31 cellular contexts compared by ENCODE assay signal in the genomic region with DNA sequence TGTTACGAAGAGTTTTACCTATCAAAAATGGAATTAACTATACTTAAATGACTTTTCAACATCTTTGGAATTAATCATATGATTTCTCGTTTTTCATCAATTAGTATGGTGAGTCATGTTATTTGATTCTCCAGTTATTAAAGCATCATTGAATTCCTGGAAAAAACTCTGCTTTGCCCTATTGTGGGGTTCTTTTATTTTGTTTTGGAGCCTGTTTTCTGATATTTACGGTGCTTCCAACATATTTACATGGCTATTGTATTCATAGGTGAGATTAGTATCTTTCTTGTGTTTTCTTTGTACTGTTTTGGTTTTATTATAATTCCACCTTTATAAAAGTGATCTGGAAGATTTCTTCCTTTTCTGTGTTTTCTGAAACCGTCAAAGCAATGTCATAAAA.
DNase-seq lines count a peak whose midpoint lies in the region; ATAC-seq, FAIRE-seq and TF ChIP-seq lines count a peak whose summit lies in the region.
"Had no signal": no experiment of that assay in that cellular context is flagged by ENCODE, and none has a peak within 500 bp of the region (broad histone marks: within the 10 kb centered on the region; RNA-seq: fewer than 3 reads in every experiment).

No MANE protein-coding gene starts in this region.

- no peak overlapping the region for H2AK5ac ChIP-seq in H1 (ENCODE audit: low read depth, low read length)

- ATAC-seq in HepG2 (no peak), right lobe of liver (no peak)
- ATAC-seq: A549; CD8-positive, alpha-beta T cell had no signal

- H4K20me1 ChIP-seq in HepG2 (ENCODE audit: insufficient read depth, low read length) (no peaks in the 10 kb centered on the region), H1 (replicated peaks in 1 of 2; ENCODE audit: control insufficient read depth in 1 of 2, insufficient read depth in 2 of 2, low read length in 2 of 2) (no peaks in the 10 kb centered on the region)
- H4K20me1 ChIP-seq: BLaER1; BLaER1 treated with 17β-estradiol and CSF1 and Interleukin-3, amounts not matched to agents 10 nM and 100 nM had no signal

- no peak overlapping the region for H3K27ac ChIP-seq in HepG2 (ENCODE audit: extremely low read length, insufficient read depth, low read length)
- H3K27ac ChIP-seq in right lobe of liver: no peak overlapping the region
- H3K27ac ChIP-seq in H1 (ENCODE audit: low read depth, low read length): no peak overlapping the region
- H3K27ac ChIP-seq: 22Rv1; A549; BLaER1; BLaER1 treated with 17β-estradiol and CSF1 and Interleukin-3, amounts not matched to agents 10 nM and 100 nM; C4-2B had no signal

- H3K27me3 ChIP-seq in HepG2 (ENCODE audit: control insufficient read depth in 1 of 2, insufficient read depth in 2 of 2, low read length in 2 of 2) (no peaks in the 10 kb centered on the region), right lobe of liver (no peaks in the 10 kb centered on the region), H1 (replicated peaks in 1 of 4; ENCODE audit: control insufficient read depth in 3 of 4, extremely low read depth in 1 of 4, insufficient read depth in 3 of 4, low read length in 3 of 4) (peaks cover 0 to 10% (median 3%) of the 10 kb centered on the region in 4 experiments; a peak in 3 of 7 replicates)
- H3K27me3 ChIP-seq: BE2C; BLaER1; BLaER1 treated with 17β-estradiol and CSF1 and Interleukin-3, amounts not matched to agents 10 nM and 100 nM had no signal

- no peak overlapping the region for H2BK20ac ChIP-seq in H1 (ENCODE audit: low read length)

- no peak overlapping the region for H2BK5ac ChIP-seq in H1 (ENCODE audit: low read depth, low read length)

- H2AFZ ChIP-seq in HepG2 (ENCODE audit: low read length) (no peak overlapping the region), H1 (ENCODE audit: low read length) (no peak overlapping the region)

- H4K91ac ChIP-seq in H1 (replicated peaks; ENCODE audit: insufficient read length, low read length): no peak overlapping the region

- DNase-seq in HepG2 (ENCODE audit: low spot score) (no peak), right lobe of liver (no peak), H1 (ENCODE audit: low read depth in 1 of 2, low spot score in 2 of 2) (no peak), NCI-H748 treated with DMSO at 0.1 percent for 48 hours (lab: John Stamatoyannopoulos, UW) (no peak)
- DNase-seq: 8988T; ACHN; AML-193; BE2C; C1 segment of cervical spinal cord; Caco-2; Calu3; CD4-positive, alpha-beta memory T cell; CD4-positive, alpha-beta T cell; CD4-positive, CD25-positive, alpha-beta regulatory T cell; CD8-positive, alpha-beta memory T cell; CD8-positive, alpha-beta T cell; COR-L47; DMS 273 treated with DMSO at 0.1 percent for 48 hours; DMS153; DMS53; DMS79; DMS79 treated with DMSO at 0.1 percent for 48 hours; DND-41; EL had no signal

- no peak overlapping the region for H3K56ac ChIP-seq in H1 (replicated peaks; ENCODE audit: insufficient read length, low read depth, low read length)

- FAIRE-seq in HepG2 (lab: Jason Lieb, UNC): no peak
- no peak for FAIRE-seq in H1 (lab: Jason Lieb, UNC)
- FAIRE-seq: A204.1, A549, D721Med had no signal

- H2BK12ac ChIP-seq in H1 (ENCODE audit: low read depth, low read length): no peak overlapping the region

- H4K5ac ChIP-seq in H1 (ENCODE audit: insufficient read length, low read depth, low read length): no peak overlapping the region

- in situ Hi-C loops in HepG2 (cut with HindIII; ENCODE audit: extremely low pct_ligation_motif_present, low pct_unique_long_range_greater_than_20kb): no loop called here

- peaks cover 47% of the 10 kb centered on the region for H3K9me3 ChIP-seq in HepG2 (ENCODE audit: low read length)
- H3K9me3 ChIP-seq in right lobe of liver: no peaks in the 10 kb centered on the region
- peaks cover 12 to 16% of the 10 kb centered on the region in 2 experiments; a peak in 3 of 4 replicates for H3K9me3 ChIP-seq in H1 (ENCODE audit: insufficient read depth in 2 of 2, low read depth in 1 of 2, low read length in 1 of 2)
- H3K9me3 ChIP-seq: BE2C, Caco-2 had no signal

- H3K23ac ChIP-seq in H1 (ENCODE audit: insufficient read length): no peak overlapping the region

- no peak overlapping the region for H2BK120ac ChIP-seq in H1 (replicated peaks; ENCODE audit: low read depth, low read length)

- H2BK15ac ChIP-seq in H1 (ENCODE audit: low read length): no peak overlapping the region

- no peak for TF ChIP-seq EP300 in HepG2 (IDR thresholded peaks at IDR 0.05; ENCODE audit: low read depth in 2 of 2, low read length in 2 of 2)
- TF ChIP-seq EP300 in HepG2 (CRISPR knock-in tag; IDR thresholded peaks at IDR 0.05; ENCODE audit: borderline replicate concordance): no peak
- TF ChIP-seq EP300 in H1 (IDR thresholded peaks at IDR 0.05; ENCODE audit: borderline replicate concordance in 1 of 2, low read depth in 2 of 2, low read length in 2 of 2): no peak

- H3K4me3 ChIP-seq in HepG2 (replicated peaks in 1 of 3; ENCODE audit: insufficient read depth in 1 of 3, low read depth in 2 of 3, low read length in 3 of 3) (no peak overlapping the region), right lobe of liver (no peak overlapping the region), H1 (ENCODE audit: extremely low read depth in 1 of 4, insufficient read depth in 2 of 4, low read depth in 3 of 4, low read length in 4 of 4) (no peak overlapping the region)
- H3K4me3 ChIP-seq: A549; BLaER1; BLaER1 treated with 17β-estradiol and CSF1 and Interleukin-3, amounts not matched to agents 10 nM and 100 nM had no signal

- no TSS peak for BruUV-seq in HepG2 (replicated peaks; lab: Mats Ljungman, UMichigan)

- TF ChIP-seq RAD21 in HepG2 (CRISPR knock-in tag; IDR thresholded peaks at IDR 0.05): no peak
- TF ChIP-seq RAD21 in H1 (IDR thresholded peaks at IDR 0.05 in 1 of 2, conservative IDR thresholded peaks at IDR 0.05 in 1 of 2; ENCODE audit: low read depth in 2 of 2, low read length in 2 of 2): no peak

- TF ChIP-seq CTCF in HepG2 (CRISPR knock-in tag; IDR thresholded peaks at IDR 0.05): no peak
- no peak for TF ChIP-seq CTCF in right lobe of liver (IDR thresholded peaks at IDR 0.05)
- TF ChIP-seq CTCF in H1 (IDR thresholded peaks at IDR 0.05; ENCODE audit: control extremely low read depth in 1 of 3, insufficient read depth in 1 of 3, low read depth in 1 of 3, low read length in 3 of 3): no peak

- CTCF ChIA-PET in HepG2 (lab: Yijun Ruan, JAX; ENCODE audit: low intra/inter-chr PET ratio, low total read pairs): no interaction called here
- CTCF ChIA-PET in H1 (lab: Charles Lee; ENCODE audit: partially characterized antibody): no interaction called here

- POLR2A ChIA-PET in HepG2 (lab: Yijun Ruan, JAX): no interaction called here
- POLR2A ChIA-PET in H1 (lab: Charles Lee; ENCODE audit: partially characterized antibody): no interaction called here

- no peak overlapping the region for H3K4ac ChIP-seq in H1 (replicated peaks; ENCODE audit: insufficient read length, low read depth, low read length)

- no peak overlapping the region for H3K18ac ChIP-seq in H1 (ENCODE audit: extremely low read depth, low read length)

- H4K8ac ChIP-seq in H1 (ENCODE audit: extremely low read depth, insufficient read depth, low read length): no peak overlapping the region

- H3K9ac ChIP-seq in HepG2 (ENCODE audit: insufficient read depth, low read depth, low read length) (no peak overlapping the region), H1 (replicated peaks in 1 of 4; ENCODE audit: extremely low read depth in 1 of 4, low read depth in 3 of 4, low read length in 3 of 4) (no peak overlapping the region)
- H3K9ac ChIP-seq: BLaER1; BLaER1 treated with 17β-estradiol and CSF1 and Interleukin-3, amounts not matched to agents 10 nM and 100 nM had no signal

- TF ChIP-seq POLR2A in HepG2 (IDR thresholded peaks at IDR 0.05; ENCODE audit: insufficient read depth in 1 of 2, low read depth in 2 of 2, low read length in 2 of 2) (no peak), right lobe of liver (IDR thresholded peaks at IDR 0.05) (no peak), H1 (IDR thresholded peaks at IDR 0.05; ENCODE audit: control extremely low read depth in 1 of 2, low read depth in 2 of 2, low read length in 2 of 2) (no peak)

- 25% methylated on average over 4 of the region's 4 CpGs for WGBS in HepG2 (ENCODE audit: low lambda C conversion rate)
- 41% methylated on average over 4 of the region's 4 CpGs for WGBS in right lobe of liver (ENCODE audit: insufficient coverage, low coverage, low lambda C conversion rate, missing lambda C conversion rate)
- 83% methylated on average over 4 of the region's 4 CpGs; no CpG with 5 or more reads in 1 of the 2 experiments for WGBS in H1 (ENCODE audit: extremely low coverage in 1 of 2, insufficient coverage in 1 of 2, insufficient read length in 1 of 2, insufficient replicate concordance in 2 of 2, low coverage in 1 of 2, low lambda C conversion rate in 2 of 2, missing lambda C conversion rate in 1 of 2), 2 experiments

- H3K79me2 ChIP-seq in HepG2 (ENCODE audit: insufficient read depth, low read length) (no peaks in the 10 kb centered on the region), H1 (ENCODE audit: control insufficient read depth in 1 of 2, insufficient read depth in 2 of 2, low read length in 2 of 2) (no peaks in the 10 kb centered on the region)

- H3K4me1 ChIP-seq in HepG2 (ENCODE audit: insufficient read depth, low read length): no peaks in the 10 kb centered on the region
- H3K4me1 ChIP-seq in right lobe of liver: no peaks in the 10 kb centered on the region
- no peaks in the 10 kb centered on the region for H3K4me1 ChIP-seq in H1 (replicated peaks in 1 of 4; ENCODE audit: control insufficient read depth in 3 of 4, insufficient read depth in 4 of 4, low read length in 3 of 4)
- H3K4me1 ChIP-seq: A549; BE2C; BLaER1; BLaER1 treated with 17β-estradiol and CSF1 and Interleukin-3, amounts not matched to agents 10 nM and 100 nM; Caco-2 had no signal

- intact Hi-C loops in HepG2 (cut with micrococcal nuclease; ENCODE audit: unreplicated experiment) (no loop called here), right lobe of liver (cut with DNase I) (no loop called here)

- H3K4me2 ChIP-seq in HepG2 (ENCODE audit: low read depth, low read length) (no peak overlapping the region), H1 (ENCODE audit: insufficient read depth in 1 of 2, low read depth in 2 of 2, low read length in 2 of 2) (no peak overlapping the region)
- H3K4me2 ChIP-seq: A549; BLaER1; BLaER1 treated with 17β-estradiol and CSF1 and Interleukin-3, amounts not matched to agents 10 nM and 100 nM had no signal

- H3K23me2 ChIP-seq in H1 (ENCODE audit: low read depth, low read length): no peaks in the 10 kb centered on the region; the same call in 1 of the 2 replicates

- H3K79me1 ChIP-seq in H1 (ENCODE audit: low read depth, low read length): no peaks in the 10 kb centered on the region

- no peak overlapping the region for H3K14ac ChIP-seq in H1 (ENCODE audit: insufficient read length)

- H3K36me3 ChIP-seq in HepG2 (replicated peaks in 1 of 2; ENCODE audit: control insufficient read depth in 1 of 2, insufficient read depth in 2 of 2, low read length in 2 of 2) (no peaks in the 10 kb centered on the region), right lobe of liver (no peaks in the 10 kb centered on the region), H1 (ENCODE audit: control insufficient read depth in 2 of 4, insufficient read depth in 4 of 4, low read length in 3 of 4) (no peaks in the 10 kb centered on the region)
- H3K36me3 ChIP-seq: BE2C; BLaER1; BLaER1 treated with 17β-estradiol and CSF1 and Interleukin-3, amounts not matched to agents 10 nM and 100 nM had no signal

TF ChIP-seq in H1, 55 proteins besides CTCF, POLR2A, EP300 and RAD21 (continues in another document):
- no peak for TF ChIP-seq SIX5 (IDR thresholded peaks at IDR 0.05; ENCODE audit: low read depth, low read length)
